In genomic region chr18:36667811-36668210, GRCh38 we compare ENCODE assay signal across 22 cellular contexts.
"Had no signal": no experiment of that assay in that cellular context is flagged by ENCODE, and none has a peak within 500 bp of the region (broad histone marks: within the 10 kb centered on the region; RNA-seq: fewer than 3 reads in every experiment).

No MANE protein-coding gene starts in this region.

- H3K36me3 ChIP-seq: esophagus squamous epithelium, left lung, right atrium auricular region, sigmoid colon, spleen, tibial artery had no signal

- H3K9me3 ChIP-seq: esophagus squamous epithelium, heart right ventricle, left lung, right atrium auricular region, sigmoid colon, spleen, testis, tibial artery had no signal

- H3K9ac ChIP-seq: neural progenitor cell, parathyroid adenoma had no signal

- H3K27me3 ChIP-seq: esophagus squamous epithelium, heart right ventricle, left lung, neural progenitor cell, right atrium auricular region, sigmoid colon, testis, tibial artery had no signal

- H2AFZ ChIP-seq: neural progenitor cell, parathyroid adenoma had no signal

- H3K4me1 ChIP-seq: left lung, neural progenitor cell, right atrium auricular region, sigmoid colon, testis had no signal

- H3K27ac ChIP-seq: esophagus squamous epithelium, heart right ventricle, left lung, neural progenitor cell, parathyroid adenoma, right atrium auricular region, sigmoid colon, spleen, testis, tibial artery had no signal

- H3K79me2 ChIP-seq: parathyroid adenoma had no signal

- H3K4me2 ChIP-seq: neural progenitor cell had no signal

- H3K4me3 ChIP-seq: esophagus squamous epithelium, heart right ventricle, left lung, neural progenitor cell, right atrium auricular region, sigmoid colon, spleen, testis, tibial artery had no signal

- DNase-seq: cortex of kidney; effector memory CD8-positive, alpha-beta T cell; erythroblast; esophagus squamous epithelium; foreskin melanocyte; glutamatergic neuron; heart right ventricle; hippocampal formation; left lung; mesenchymal stem cell; naive thymus-derived CD4-positive, alpha-beta T cell; sigmoid colon; spleen; stimulated activated CD4-positive, alpha-beta T cell treated with anti-CD3 and anti-CD28 coated beads, Interleukin-4, amount 100 ng/mL, for 4 hours; stimulated activated naive CD8-positive, alpha-beta T cell treated with anti-CD3 and anti-CD28 coated beads, Interleukin-15, Interleukin-2, amounts not matched to agents 100 U/mL and 50 U/mL, for 24 hours; substantia nigra; testis; tibial artery had no signal

- ATAC-seq: effector memory CD8-positive, alpha-beta T cell; heart right ventricle; left lung; naive thymus-derived CD4-positive, alpha-beta T cell; stimulated activated memory B cell treated with anti-CD40 and anti-IgM and Interleukin-4, amounts not matched to agents 10 μg/mL and 1 μg/mL and 100 μg/mL, for 72 hours; stimulated activated naive CD8-positive, alpha-beta T cell treated with anti-CD3 and anti-CD28 coated beads, Interleukin-15, Interleukin-2, amounts not matched to agents 100 U/mL and 50 U/mL, for 24 hours had no signal
